ENCODE assay signal across 18 cellular contexts in the genomic region with DNA sequence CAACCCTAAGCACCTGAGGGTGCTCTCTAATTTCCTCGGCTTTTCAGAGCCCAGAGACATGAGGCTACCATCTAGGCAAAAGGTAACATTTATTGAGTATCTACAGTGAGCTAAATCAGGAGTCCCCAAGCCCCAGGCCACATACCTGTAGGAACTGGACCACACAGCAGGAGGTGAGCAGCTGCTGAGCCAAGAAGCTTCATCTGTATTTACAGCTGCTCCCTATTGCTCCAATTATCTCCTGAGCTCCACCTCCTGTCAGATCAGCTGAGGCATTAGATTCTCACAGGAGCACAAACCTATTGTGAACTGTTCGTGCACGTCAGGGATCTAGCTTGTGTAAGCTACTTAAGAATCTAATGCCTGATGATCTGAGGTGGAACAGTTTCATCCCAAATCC.
DNase-seq lines count a peak whose midpoint lies in the region; FAIRE-seq and TF ChIP-seq lines count a peak whose summit lies in the region.
"Had no signal": no experiment of that assay in that cellular context is flagged by ENCODE, and none has a peak within 500 bp of the region (broad histone marks: within the 10 kb centered on the region; RNA-seq: fewer than 3 reads in every experiment).

No MANE protein-coding gene starts in this region.

- H2AFZ ChIP-seq in SK-N-SH (ENCODE audit: low read depth) = no peak overlapping the region

- H3K79me2 ChIP-seq in SK-N-SH (ENCODE audit: insufficient read depth) = no peaks in the 10 kb centered on the region

- CTCF ChIA-PET in SK-N-SH (lab: Yijun Ruan, JAX) = no interaction called here

- H3K4me1 ChIP-seq in adrenal gland (replicated peaks in 1 of 2) (no peaks in the 10 kb centered on the region), SK-N-SH (ENCODE audit: control insufficient read depth in 1 of 2, insufficient read depth in 2 of 2, low read depth in 1 of 2, low read length in 1 of 2) (no peaks in the 10 kb centered on the region)

- TF ChIP-seq CTCF in D721Med (IDR thresholded peaks at IDR 0.05; ENCODE audit: insufficient read depth, missing control alignments) (no peak), bronchial epithelial cell (IDR thresholded peaks at IDR 0.05; ENCODE audit: insufficient read depth, low read length, severe bottlenecking) (no peak), adrenal gland (IDR thresholded peaks at IDR 0.05) (no peak), SK-N-SH (IDR thresholded peaks at IDR 0.05) (no peak)

- H3K9me3 ChIP-seq in adrenal gland (replicated peaks in 1 of 3) (no peaks in the 10 kb centered on the region), SK-N-SH (no peaks in the 10 kb centered on the region)
- H3K9me3 ChIP-seq: A549, HAP-1 had no signal

- no peak overlapping the region for H3K4me2 ChIP-seq in SK-N-SH
- H3K4me2 ChIP-seq: A549 had no signal

- no peak for TF ChIP-seq EP300 in SK-N-SH (IDR thresholded peaks at IDR 0.05; ENCODE audit: borderline replicate concordance in 1 of 2, low read depth in 1 of 2, low read length in 1 of 2)

- H3K27me3 ChIP-seq in bronchial epithelial cell (ENCODE audit: control insufficient read depth, insufficient read depth, low read length) (no peaks in the 10 kb centered on the region), adrenal gland (no peaks in the 10 kb centered on the region), SK-N-SH (ENCODE audit: insufficient read depth) (no peaks in the 10 kb centered on the region)

- FAIRE-seq in D721Med (lab: Jason Lieb, UNC) (peak; percentile 25), bronchial epithelial cell (lab: Jason Lieb, UNC) (peak; percentile 70)
- FAIRE-seq: A549, GM12892, GM19239, H1 had no signal

- POLR2A ChIA-PET in SK-N-SH (lab: Yijun Ruan, JAX) = no interaction called here

- H3K36me3 ChIP-seq in bronchial epithelial cell (ENCODE audit: control insufficient read depth, insufficient read depth, low read length) (no peaks in the 10 kb centered on the region), adrenal gland (replicated peaks in 1 of 2) (no peaks in the 10 kb centered on the region), SK-N-SH (replicated peaks in 1 of 2; ENCODE audit: control insufficient read depth in 1 of 2, insufficient read depth in 2 of 2, low read length in 1 of 2) (no peaks in the 10 kb centered on the region)
- H3K36me3 ChIP-seq: HAP-1 had no signal

- TF ChIP-seq POLR2A in adrenal gland (IDR thresholded peaks at IDR 0.05) = no peak

- no peaks in the 10 kb centered on the region for H4K20me1 ChIP-seq in SK-N-SH (ENCODE audit: insufficient read depth)

- H3K4me3 ChIP-seq in bronchial epithelial cell (ENCODE audit: low read depth, low read length) (no peak overlapping the region), adrenal gland (no peak overlapping the region), SK-N-SH (ENCODE audit: low read depth in 2 of 2, low read length in 1 of 2) (no peak overlapping the region)
- H3K4me3 ChIP-seq: A549, HAP-1 had no signal

- WGBS in adrenal gland, 4 donors = 83 to 91% (median 90%) methylated on average over 3 of the region's 3 CpGs
- 91% methylated on average over 3 of the region's 3 CpGs for WGBS in SK-N-SH (ENCODE audit: low lambda C conversion rate)

- no peak overlapping the region for H3K27ac ChIP-seq in adrenal gland
- H3K27ac ChIP-seq in SK-N-SH (ENCODE audit: low read depth in 2 of 2, low read length in 1 of 2) = no peak overlapping the region
- H3K27ac ChIP-seq: A549 had no signal

- TF ChIP-seq RAD21 in SK-N-SH (IDR thresholded peaks at IDR 0.05; ENCODE audit: low read length) = no peak

- no peak overlapping the region for H3K9ac ChIP-seq in SK-N-SH

- intact Hi-C loops in adrenal gland (cut with DNase I) = no loop called here

- no peaks in the 10 kb centered on the region for H3F3A ChIP-seq in SK-N-SH (replicated peaks; ENCODE audit: insufficient read depth)

- peak; percentile 69 for DNase-seq in NCI-H748 (lab: John Stamatoyannopoulos, UW; ENCODE audit: unreplicated experiment)
- no peak for DNase-seq in NCI-H748 treated with DMSO at 0.1 percent for 48 hours (lab: John Stamatoyannopoulos, UW)
- no peak for DNase-seq in D721Med (ENCODE audit: insufficient read length, low spot score)
- peak; percentile 81 for DNase-seq in NCI-H146 (lab: John Stamatoyannopoulos, UW)
- DNase-seq in bronchial epithelial cell (ENCODE audit: low read depth) = no peak
- DNase-seq in adrenal gland = no peak
- DNase-seq in SK-N-SH = no peak
- DNase-seq: CD8-positive, alpha-beta T cell; DMS 273 treated with DMSO at 0.1 percent for 48 hours; DMS79 treated with DMSO at 0.1 percent for 48 hours; EL; GDM1; HFFc6 had no signal

- no peaks in the 10 kb centered on the region for H3K9me2 ChIP-seq in SK-N-SH

TF ChIP-seq in SK-N-SH, 30 proteins besides CTCF, POLR2A, EP300 and RAD21:
- TF ChIP-seq POLR2AphosphoS5 (IDR thresholded peaks at IDR 0.05; ENCODE audit: low read depth, low read length) = no peak
- TF ChIP-seq GATA2 (CRISPR knock-in tag; IDR thresholded peaks at IDR 0.05) = no peak

Comparison
In these comparisons a context has a peak if more than half of its experiments do, and no peak if none do; other contexts are left out.
1. DNase-seq: peak in NCI-H748 (single experiment) and NCI-H146 (single experiment); none in NCI-H748 treated with DMSO at 0.1 percent for 48 hours (single experiment), D721Med (single experiment), bronchial epithelial cell (single experiment), adrenal gland (0 of 7) and SK-N-SH (single experiment).